In genomic region chr11:19337779-19338178, GRCh38 we compare ENCODE assay signal across 32 cellular contexts.
"Had no signal": no experiment of that assay in that cellular context is flagged by ENCODE, and none has a peak within 500 bp of the region (broad histone marks: within the 10 kb centered on the region; RNA-seq: fewer than 3 reads in every experiment).

No MANE protein-coding gene starts in this region.

- H3K4me1 Mint-ChIP-seq: immature natural killer cell; mesothelial cell of epicardium; naive thymus-derived CD4-positive, alpha-beta T cell; stimulated activated naive B cell treated with anti-CD40 and anti-IgM and Interleukin-4, amounts not matched to agents 10 μg/mL and 1 μg/mL and 100 μg/mL, for 72 hours had no signal

- DNase-seq: hypothalamus; immature natural killer cell; kidney; left colon; left lung; lower lobe of right lung; mammary epithelial cell; mesendoderm; mucosa of descending colon; naive thymus-derived CD4-positive, alpha-beta T cell; nucleus accumbens; pancreas; posterior cingulate gyrus; retina; right cardiac atrium; stimulated activated CD4-positive, alpha-beta T cell treated with anti-CD3 and anti-CD28 coated beads, Interleukin-12 subunit alpha, Interleukin-12 subunit beta, amount 100 ng/mL, for 4 hours; stimulated activated CD4-positive, alpha-beta T cell treated with anti-CD3 and anti-CD28 coated beads, Interleukin-15, amount 100 ng/mL, for 24 hours; stimulated activated CD4-positive, alpha-beta T cell treated with anti-CD3 and anti-CD28 coated beads, Interleukin-2, amount 100 ng/mL, for 24 hours; stimulated activated CD4-positive, alpha-beta T cell treated with anti-CD3 and anti-CD28 coated beads, Interleukin-4, amount 100 ng/mL, for 1 hour; stimulated activated naive B cell treated with anti-CD40 and anti-IgM and Interleukin-4, amounts not matched to agents 10 μg/mL and 1 μg/mL and 100 μg/mL, for 72 hours; stimulated activated naive CD8-positive, alpha-beta T cell treated with anti-CD3 and anti-CD28 coated beads, Interleukin-15, Interleukin-2, amounts not matched to agents 100 U/mL and 50 U/mL, for 24 hours; stomach; testis; thyroid gland; transverse colon; upper lobe of left lung had no signal

- H3K9me3 ChIP-seq: left lung, lower lobe of right lung, mucosa of descending colon, pancreas, prostate gland, stomach, testis, thyroid gland, transverse colon, upper lobe of left lung, vagina had no signal

- H3K4me3 Mint-ChIP-seq: immature natural killer cell; mesothelial cell of epicardium; naive thymus-derived CD4-positive, alpha-beta T cell; natural killer cell treated with Interleukin-12 subunit alpha and Interleukin-12 subunit beta and Interleukin-15 and Interleukin-18, amount 100 ng/mL, for 72 hours; stimulated activated naive B cell treated with anti-CD40 and anti-IgM and Interleukin-4, amounts not matched to agents 10 μg/mL and 1 μg/mL and 100 μg/mL, for 72 hours had no signal

- H3K4me1 ChIP-seq: left lung, lower lobe of right lung, pancreas, prostate gland, stomach, testis, thyroid gland, transverse colon, upper lobe of left lung, vagina had no signal

- H3K27ac ChIP-seq: left lung, lower lobe of right lung, pancreas, prostate gland, skin epidermis, stomach, testis, thyroid gland, transverse colon, upper lobe of left lung, vagina had no signal

- H3K36me3 ChIP-seq: left lung, lower lobe of right lung, pancreas, prostate gland, stomach, thyroid gland, transverse colon, upper lobe of left lung, vagina had no signal

- H3K27ac Mint-ChIP-seq: immature natural killer cell; mesothelial cell of epicardium; naive thymus-derived CD4-positive, alpha-beta T cell; natural killer cell treated with Interleukin-12 subunit alpha and Interleukin-12 subunit beta and Interleukin-15 and Interleukin-18, amount 100 ng/mL, for 72 hours had no signal

- H3K4me3 ChIP-seq: left lung, lower lobe of right lung, mucosa of descending colon, pancreas, prostate gland, skin epidermis, stomach, testis, thyroid gland, transverse colon, upper lobe of left lung, vagina had no signal

- H3K36me3 Mint-ChIP-seq: immature natural killer cell; mesothelial cell of epicardium; naive thymus-derived CD4-positive, alpha-beta T cell; natural killer cell treated with Interleukin-12 subunit alpha and Interleukin-12 subunit beta and Interleukin-15 and Interleukin-18, amount 100 ng/mL, for 72 hours; stimulated activated naive B cell treated with anti-CD40 and anti-IgM and Interleukin-4, amounts not matched to agents 10 μg/mL and 1 μg/mL and 100 μg/mL, for 72 hours had no signal

- H3K9me3 Mint-ChIP-seq: immature natural killer cell; mesothelial cell of epicardium; natural killer cell treated with Interleukin-12 subunit alpha and Interleukin-12 subunit beta and Interleukin-15 and Interleukin-18, amount 100 ng/mL, for 72 hours; stimulated activated naive B cell treated with anti-CD40 and anti-IgM and Interleukin-4, amounts not matched to agents 10 μg/mL and 1 μg/mL and 100 μg/mL, for 72 hours had no signal

- ATAC-seq: left colon; left lung; lower lobe of right lung; mucosa of descending colon; naive thymus-derived CD4-positive, alpha-beta T cell; pancreas; right cardiac atrium; sciatic nerve; stimulated activated naive B cell treated with anti-CD40 and anti-IgM and Interleukin-4, amounts not matched to agents 10 μg/mL and 1 μg/mL and 100 μg/mL, for 72 hours; stimulated activated naive CD8-positive, alpha-beta T cell treated with anti-CD3 and anti-CD28 coated beads, Interleukin-15, Interleukin-2, amounts not matched to agents 100 U/mL and 50 U/mL, for 24 hours had no signal

- H3K27me3 ChIP-seq: pancreas, testis, thyroid gland, upper lobe of left lung, vagina had no signal
